ENCODE assay signal across 1 cellular context in the genomic region with DNA sequence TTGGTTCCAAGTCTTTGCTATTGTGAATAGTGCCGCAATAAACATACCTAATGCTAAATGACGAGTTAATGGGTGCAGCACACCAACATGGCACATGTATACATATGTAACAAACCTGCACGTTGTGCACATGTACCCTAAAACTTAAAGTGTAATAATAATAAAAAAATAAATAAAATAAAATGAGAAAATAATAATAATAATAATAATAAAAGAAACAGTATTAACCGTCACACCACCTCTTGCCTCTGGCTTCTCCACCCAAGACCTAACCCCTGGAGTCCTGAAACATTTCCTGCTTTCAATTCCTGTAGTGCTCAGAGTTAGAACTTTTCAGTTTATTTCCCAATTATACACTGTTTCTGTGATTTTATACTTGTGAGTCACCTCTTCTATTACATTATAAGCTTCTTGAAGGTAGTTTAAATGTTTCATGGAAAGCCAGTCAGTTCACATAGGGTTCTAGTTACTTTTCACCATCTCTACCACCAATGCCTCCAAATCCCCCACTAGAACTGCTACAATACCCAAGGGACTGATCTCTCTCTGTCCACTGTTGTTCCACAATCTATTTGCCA.
TF ChIP-seq lines count a peak whose summit lies in the region.

No MANE protein-coding gene starts in this region.

TF ChIP-seq in HCT116, 20 proteins besides CTCF, POLR2A, EP300 and RAD21:
- TF ChIP-seq, protein P1, sequence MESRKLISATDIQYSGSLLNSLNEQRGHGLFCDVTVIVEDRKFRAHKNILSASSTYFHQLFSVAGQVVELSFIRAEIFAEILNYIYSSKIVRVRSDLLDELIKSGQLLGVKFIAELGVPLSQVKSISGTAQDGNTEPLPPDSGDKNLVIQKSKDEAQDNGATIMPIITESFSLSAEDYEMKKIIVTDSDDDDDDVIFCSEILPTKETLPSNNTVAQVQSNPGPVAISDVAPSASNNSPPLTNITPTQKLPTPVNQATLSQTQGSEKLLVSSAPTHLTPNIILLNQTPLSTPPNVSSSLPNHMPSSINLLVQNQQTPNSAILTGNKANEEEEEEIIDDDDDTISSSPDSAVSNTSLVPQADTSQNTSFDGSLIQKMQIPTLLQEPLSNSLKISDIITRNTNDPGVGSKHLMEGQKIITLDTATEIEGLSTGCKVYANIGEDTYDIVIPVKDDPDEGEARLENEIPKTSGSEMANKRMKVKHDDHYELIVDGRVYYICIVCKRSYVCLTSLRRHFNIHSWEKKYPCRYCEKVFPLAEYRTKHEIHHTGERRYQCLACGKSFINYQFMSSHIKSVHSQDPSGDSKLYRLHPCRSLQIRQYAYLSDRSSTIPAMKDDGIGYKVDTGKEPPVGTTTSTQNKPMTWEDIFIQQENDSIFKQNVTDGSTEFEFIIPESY (IDR thresholded peaks at IDR 0.05; ENCODE audit: extremely low read depth, insufficient replicate concordance, low read length) = no peak
- TF ChIP-seq ZFX (IDR thresholded peaks at IDR 0.05) (no peak), ELF1 (IDR thresholded peaks at IDR 0.05; ENCODE audit: borderline replicate concordance, low read depth) (no peak), POLR2AphosphoS5 (IDR thresholded peaks at IDR 0.05; ENCODE audit: low read depth, low read length) (no peak), SIN3A (IDR thresholded peaks at IDR 0.05; ENCODE audit: low read depth) (no peak), FOSL1 (IDR thresholded peaks at IDR 0.05; ENCODE audit: low read depth) (no peak)
- TF ChIP-seq, protein P2, sequence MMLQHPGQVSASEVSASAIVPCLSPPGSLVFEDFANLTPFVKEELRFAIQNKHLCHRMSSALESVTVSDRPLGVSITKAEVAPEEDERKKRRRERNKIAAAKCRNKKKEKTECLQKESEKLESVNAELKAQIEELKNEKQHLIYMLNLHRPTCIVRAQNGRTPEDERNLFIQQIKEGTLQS (IDR thresholded peaks at IDR 0.05) = no peak
